ENCODE assay signal across 8 cellular contexts in genomic region chr2:70089946-70090523, GRCh38. TPM values are rescaled to one million over a fixed set of nuclear protein-coding genes. Genes with fewer than 3 reads are reported as not detected.
A peak's percentile ranks its signal among the peaks of the same experiment; 100 is the strongest.
DNase-seq lines count a peak whose midpoint lies in the region; ATAC-seq, FAIRE-seq and TF ChIP-seq lines count a peak whose summit lies in the region.

No MANE protein-coding gene starts in this region.

- no peak overlapping the region for H2BK120ac ChIP-seq in mesenchymal stem cell (ENCODE audit: low read depth, low read length)

- peaks cover 15% of the 10 kb centered on the region for H3K4me1 Mint-ChIP-seq in astrocyte (ENCODE audit: low read depth, unreplicated experiment)

- FAIRE-seq in astrocyte (lab: Jason Lieb, UNC), result no peak

- H2BK5ac ChIP-seq in mesenchymal stem cell (ENCODE audit: low read depth, low read length, poor library complexity, severe bottlenecking), result no peak overlapping the region

- 44 to 62% (median 55%) methylated on average over 6 of the region's 6 CpGs for WGBS in heart left ventricle, 4 donors
- 89% methylated on average over 6 of the region's 6 CpGs for WGBS in mesenchymal stem cell

- H2AFZ ChIP-seq in astrocyte (ENCODE audit: low read depth, low read length), result no peak overlapping the region
- H2AFZ ChIP-seq in mesenchymal stem cell (ENCODE audit: low read depth, low read length), result no peak overlapping the region

- peak overlapping the region; percentile 99 for H3K4me3 Mint-ChIP-seq in astrocyte (ENCODE audit: unreplicated experiment)

- peaks cover 18% of the 10 kb centered on the region for H3K36me3 Mint-ChIP-seq in astrocyte (ENCODE audit: low read depth, unreplicated experiment)

- peaks cover 21% of the 10 kb centered on the region for H4K20me1 ChIP-seq in astrocyte (ENCODE audit: insufficient read depth, low read length)

- H3K4ac ChIP-seq in mesenchymal stem cell (ENCODE audit: low read depth in 1 of 2, low read length in 2 of 2), result no peak overlapping the region

- peaks cover 4% of the 10 kb centered on the region for H3K79me1 ChIP-seq in mesenchymal stem cell (replicated peaks; ENCODE audit: low read length, poor library complexity, severe bottlenecking)

- H3K4me1 ChIP-seq in heart left ventricle (peaks cover 0 to 64% (median 29%) of the 10 kb centered on the region in 12 donors), astrocyte (ENCODE audit: insufficient read depth, low read length) (peaks cover 18% of the 10 kb centered on the region), mesenchymal stem cell (ENCODE audit: control insufficient read depth, insufficient read depth, low read depth, low read length) (peaks cover 8% of the 10 kb centered on the region), uterus (peaks cover 0 to 6% of the 10 kb centered on the region in 2 donors)

- H2BK12ac ChIP-seq in mesenchymal stem cell (ENCODE audit: low read length in 2 of 2), result no peak overlapping the region

- H3K4me2 ChIP-seq in astrocyte (ENCODE audit: low read length), result peak overlapping the region; percentile 95
- H3K4me2 ChIP-seq in mesenchymal stem cell (ENCODE audit: low read length, poor library complexity, severe bottlenecking), result peak overlapping the region; percentile 50

- no peak for TF ChIP-seq POLR2A in heart left ventricle (IDR thresholded peaks at IDR 0.05)
- TF ChIP-seq POLR2A in uterus (IDR thresholded peaks at IDR 0.05), result no peak

- H3K27me3 Mint-ChIP-seq in astrocyte (ENCODE audit: low read depth, unreplicated experiment), result no peaks in the 10 kb centered on the region

- H3K9me3 Mint-ChIP-seq in astrocyte (ENCODE audit: unreplicated experiment), result no peaks in the 10 kb centered on the region

- no peaks in the 10 kb centered on the region for H3K27me3 ChIP-seq in heart left ventricle
- H3K27me3 ChIP-seq in astrocyte (ENCODE audit: insufficient read depth, low read length), result no peaks in the 10 kb centered on the region
- no peaks in the 10 kb centered on the region for H3K27me3 ChIP-seq in mesenchymal stem cell (ENCODE audit: control insufficient read depth in 1 of 2, insufficient read depth in 1 of 2, low read length in 2 of 2)
- H3K27me3 ChIP-seq in uterus, result no peaks in the 10 kb centered on the region

- H2AK5ac ChIP-seq in mesenchymal stem cell (ENCODE audit: low read length, severe bottlenecking), result peak overlapping the region; percentile 5

- H3K18ac ChIP-seq in mesenchymal stem cell (ENCODE audit: low read depth in 1 of 2, low read length in 2 of 2), result no peak overlapping the region

- DNase-seq in heart left ventricle (no peak), cardiac septum (ENCODE audit: low spot score) (no peak), astrocyte (ENCODE audit: low read depth) (no peak), mesenchymal stem cell (no peak), uterus (no peak), SHP77 treated with DMSO at 0.1 percent for 48 hours (lab: John Stamatoyannopoulos, UW) (no peak), AG20443 (ENCODE audit: low spot score) (no peak)

- intact Hi-C loops in heart left ventricle (cut with DNase I), result loop anchor here in 7 of 10 donors (2.0 to 10.0 kb wide), 7 partner anchors 32 to 205 kb away; partner anchors contain the start of genes SNRPG (in 1 of the 7) and TIA1 (in 1 of the 7)
- intact Hi-C loops in cardiac septum (cut with DNase I), result loop anchor here (5.0 kb wide), 1 partner anchor 102 kb away; the partner anchor contains the start of gene C2orf42
- intact Hi-C loops in uterus (cut with DNase I; ENCODE audit: low total_unique reads), result no loop called here

- H3K9ac ChIP-seq in astrocyte (ENCODE audit: low read length) (peak overlapping the region; percentile 99), mesenchymal stem cell (ENCODE audit: low read length) (peak overlapping the region; percentile 100)

- ATAC-seq in heart left ventricle (no peak), HG03045 (IDR thresholded peaks at IDR 0.05; ENCODE audit: unreplicated experiment) (no peak)

- no peak overlapping the region for H3K23ac ChIP-seq in mesenchymal stem cell (ENCODE audit: low read length in 2 of 2)

- peak overlapping the region in 11 of 12 donors; percentile 91 to 100 (median 100) for H3K27ac ChIP-seq in heart left ventricle
- no peak overlapping the region for H3K27ac ChIP-seq in astrocyte (ENCODE audit: low read depth, low read length)
- no peak overlapping the region for H3K27ac ChIP-seq in mesenchymal stem cell (ENCODE audit: low read length, poor library complexity, severe bottlenecking)
- peak overlapping the region; percentile 99 to 100 for H3K27ac ChIP-seq in uterus

- H2BK15ac ChIP-seq in mesenchymal stem cell (ENCODE audit: low read depth, poor library complexity, severe bottlenecking), result no peak overlapping the region

- H3K4me3 ChIP-seq in heart left ventricle (peak overlapping the region in 11 of 12 donors; percentile 1 to 97 (median 86)), astrocyte (ENCODE audit: insufficient read depth, low read depth, low read length) (peak overlapping the region; percentile 97), mesenchymal stem cell (ENCODE audit: insufficient read depth in 1 of 2, low read depth in 1 of 2, low read length in 2 of 2) (peak overlapping the region in 1 of 2 experiments; percentile 93), uterus (peak overlapping the region in 1 of 2 donors; percentile 78)

- H4K91ac ChIP-seq in mesenchymal stem cell (ENCODE audit: low read length), result no peak overlapping the region

- peaks cover 30% of the 10 kb centered on the region for H3K79me2 ChIP-seq in astrocyte (ENCODE audit: insufficient read depth, low read length)

- no peak overlapping the region for H3K14ac ChIP-seq in mesenchymal stem cell (ENCODE audit: low read length in 2 of 2)

- H3K36me3 ChIP-seq in heart left ventricle, result peaks cover 0 to 16% (median 6%) of the 10 kb centered on the region in 9 donors
- no peaks in the 10 kb centered on the region for H3K36me3 ChIP-seq in astrocyte (ENCODE audit: insufficient read depth, low read length)
- H3K36me3 ChIP-seq in mesenchymal stem cell (ENCODE audit: control insufficient read depth in 1 of 2, insufficient read depth in 2 of 2, low read depth in 1 of 2, low read length in 2 of 2), result peaks cover 7 to 25% of the 10 kb centered on the region in 2 experiments
- H3K36me3 ChIP-seq in uterus, result no peaks in the 10 kb centered on the region

- H4K8ac ChIP-seq in mesenchymal stem cell (ENCODE audit: low read length), result no peak overlapping the region

- TF ChIP-seq CTCF in heart left ventricle (IDR thresholded peaks at IDR 0.05), result no peak
- no peak for TF ChIP-seq CTCF in astrocyte (IDR thresholded peaks at IDR 0.05; ENCODE audit: insufficient read depth, low read depth, low read length)
- TF ChIP-seq CTCF in uterus (IDR thresholded peaks at IDR 0.05), result no peak

- H3K27ac Mint-ChIP-seq in astrocyte (ENCODE audit: unreplicated experiment), result peak overlapping the region; percentile 64

- H3K9me3 ChIP-seq in heart left ventricle (no peaks in the 10 kb centered on the region), astrocyte (ENCODE audit: insufficient read depth, low read depth, low read length) (no peaks in the 10 kb centered on the region), mesenchymal stem cell (ENCODE audit: control insufficient read depth, low read length) (no peaks in the 10 kb centered on the region), uterus (no peaks in the 10 kb centered on the region)

RNA-seq across cellular contexts. Expression of gene PCBP1, which starts 2.8 kb away (rescaled TPM):
- total RNA-seq in heart left ventricle, result 100 to 1,000 TPM; 106 to 274 (median 199) TPM
- polyA plus RNA-seq in heart left ventricle, result 100 to 1,000 TPM; 212 to 296 TPM
- total RNA-seq in cardiac septum, result 223 TPM
- 194 and 205 TPM in 2 replicates for total RNA-seq in astrocyte
- polyA plus RNA-seq in mesenchymal stem cell (2013, experiment 1 of 2), result 232 TPM
- 289 TPM for polyA plus RNA-seq in mesenchymal stem cell (2013, experiment 2 of 2)
- total RNA-seq in uterus, result 100 to 1,000 TPM in 2 of 4 donors, 10 to 100 TPM in 2; 55.5 to 294 (median 101) TPM

Comparison
In these comparisons a context has a peak if more than half of its experiments do, and no peak if none do; other contexts are left out.
1. H3K27ac ChIP-seq: peak in heart left ventricle (11 of 12) and uterus (2 of 2); none in astrocyte (single experiment) and mesenchymal stem cell (single experiment).